In genomic region chr11:11667056-11667455, GRCh38 we compare ENCODE assay signal across 18 cellular contexts. TPM values are rescaled to one million over a fixed set of nuclear protein-coding genes. Genes with fewer than 3 reads are reported as not detected.
DNase-seq lines count a peak whose midpoint lies in the region; ATAC-seq, FAIRE-seq and TF ChIP-seq lines count a peak whose summit lies in the region.
"Had no signal": no experiment of that assay in that cellular context is flagged by ENCODE, and none has a peak within 500 bp of the region (broad histone marks: within the 10 kb centered on the region; RNA-seq: fewer than 3 reads in every experiment).

No MANE protein-coding gene starts in this region.

- H3K4me3 ChIP-seq in A673 (ENCODE audit: low read depth, low read length, poor library complexity, severe bottlenecking) (no peak overlapping the region), K562 (no peak overlapping the region), aorta (ENCODE audit: low read length in 2 of 2) (no peak overlapping the region), smooth muscle cell (no peak overlapping the region)
- H3K4me3 ChIP-seq: gastroesophageal sphincter, ovary, testis had no signal

- CTCF ChIA-PET in A673 (lab: Charles Lee): interaction anchor here (1.0 kb wide), 1 partner anchor 639 kb away, joined by 3 read pairs; no protein-coding TSS in a partner anchor
- CTCF ChIA-PET in K562 (lab: Yijun Ruan, JAX; ENCODE audit: low intra/inter-chr PET ratio): no interaction called here

- H2AFZ ChIP-seq in K562 (ENCODE audit: low read depth, low read length) (no peak overlapping the region), smooth muscle cell (ENCODE audit: low read depth) (no peak overlapping the region)

- no peaks in the 10 kb centered on the region for H3K9me1 ChIP-seq in K562 (ENCODE audit: control insufficient read depth, insufficient read depth, low read length)

- H3K9ac ChIP-seq in K562 (ENCODE audit: insufficient read depth in 1 of 2, low read depth in 2 of 2, low read length in 2 of 2) (no peak overlapping the region), smooth muscle cell (ENCODE audit: low read depth) (no peak overlapping the region)

- DNase-seq in A673 (ENCODE audit: low spot score) (no peak), GDM1 (lab: John Stamatoyannopoulos, UW) (peak; percentile 6), NAMALWA (ENCODE audit: low spot score) (peak; percentile 13), K562 (ENCODE audit: extremely low read depth in 1 of 4, low spot score in 3 of 4) (peak in 1 of 4 experiments; percentile 8), aorta (no peak), mucosa of gallbladder (ENCODE audit: low spot score) (no peak), smooth muscle cell (lab: John Stamatoyannopoulos, UW; ENCODE audit: unreplicated experiment) (no peak)
- DNase-seq: AML-193; endodermal cell; left ventricle myocardium superior; NCI-H2081; ovary; stimulated activated CD4-positive, alpha-beta T cell treated with anti-CD3 and anti-CD28 coated beads, Interleukin-4, amount 100 ng/mL, for 4 hours; testis had no signal

- in situ Hi-C loops in K562 (cut with MboI): no loop called here

- H3K27ac ChIP-seq in A673 (ENCODE audit: low read depth, low read length, poor library complexity, severe bottlenecking): no peak overlapping the region
- H3K27ac ChIP-seq in K562 (ENCODE audit: extremely low read depth, low read depth, low read length): no peak overlapping the region
- no peak overlapping the region for H3K27ac ChIP-seq in aorta (ENCODE audit: low read depth in 1 of 2, low read length in 2 of 2)
- no peak overlapping the region for H3K27ac ChIP-seq in smooth muscle cell (ENCODE audit: low read depth)
- H3K27ac ChIP-seq: gastroesophageal sphincter, ovary, testis had no signal

- H3K36me3 ChIP-seq in A673 (ENCODE audit: insufficient read depth, low read length, poor library complexity, severe bottlenecking) (no peaks in the 10 kb centered on the region), K562 (ENCODE audit: control insufficient read depth, insufficient read depth, low read length) (no peaks in the 10 kb centered on the region), aorta (ENCODE audit: control insufficient read depth in 1 of 2, insufficient read depth in 2 of 2, low read length in 1 of 2) (no peaks in the 10 kb centered on the region), smooth muscle cell (ENCODE audit: low read depth) (no peaks in the 10 kb centered on the region)
- H3K36me3 ChIP-seq: gastroesophageal sphincter, ovary had no signal

- no peak for FAIRE-seq in K562 (lab: Jason Lieb, UNC)
- FAIRE-seq: D721Med had no signal

- no peaks in the 10 kb centered on the region for H3K9me3 ChIP-seq in A673 (ENCODE audit: low read depth, low read length, poor library complexity, severe bottlenecking)
- no peaks in the 10 kb centered on the region for H3K9me3 ChIP-seq in K562 (replicated peaks; ENCODE audit: control insufficient read depth, insufficient read depth, low read depth, low read length)
- peaks cover 4% of the 10 kb centered on the region for H3K9me3 ChIP-seq in aorta (ENCODE audit: control insufficient read depth, low read length)
- no peaks in the 10 kb centered on the region for H3K9me3 ChIP-seq in smooth muscle cell (replicated peaks; ENCODE audit: low read depth)
- H3K9me3 ChIP-seq: gastroesophageal sphincter, ovary, testis had no signal

- no peak for TF ChIP-seq EP300 in K562 (IDR thresholded peaks at IDR 0.05; ENCODE audit: low read length)

- WGBS in K562 (ENCODE audit: insufficient coverage, low coverage, missing lambda C conversion rate): 0% methylated on average over 3 of the region's 3 CpGs
- WGBS in aorta, 2 donors: 81 to 91% methylated on average over 3 of the region's 3 CpGs
- 97% methylated on average over 3 of the region's 3 CpGs for WGBS in smooth muscle cell (ENCODE audit: low lambda C conversion rate)

- ATAC-seq in K562 (peak; percentile 50; the same call in 1 of the 3 replicates), aorta (ENCODE audit: low FRiP score) (no peak), GM18909 (IDR thresholded peaks at IDR 0.05; ENCODE audit: poor library complexity, unreplicated experiment) (no peak)
- ATAC-seq: activated CD4-positive, CD25-positive, alpha-beta regulatory T cell treated with anti-CD3 and anti-CD28 coated beads, Interleukin-2, amount 50 U/mL, for 24 hours; gastroesophageal sphincter; left ventricle myocardium superior had no signal

- no TSS peak for BruUV-seq in A673 (replicated peaks; lab: Mats Ljungman, UMichigan)
- BruUV-seq in K562 (replicated peaks; lab: Mats Ljungman, UMichigan): no TSS peak

- 0 out of 2 replicates have a peak, but pooled peaks have one; percentile 13 for TF ChIP-seq CTCF in A673 (conservative IDR thresholded peaks at IDR 0.05; ENCODE audit: low read depth, low read length)
- TF ChIP-seq CTCF in K562 (IDR thresholded peaks at IDR 0.05 in 2 of 3, conservative IDR thresholded peaks at IDR 0.05 in 1 of 3; ENCODE audit: insufficient read depth in 2 of 3, low read depth in 1 of 3, low read length in 3 of 3): peak; percentile 16 to 30 (median 21); a peak in 3 of 6 replicates
- no peak for TF ChIP-seq CTCF in smooth muscle cell (IDR thresholded peaks at IDR 0.05; ENCODE audit: borderline replicate concordance, insufficient read depth, poor library complexity, severe bottlenecking)

- TF ChIP-seq POLR2A in K562 (conservative IDR thresholded peaks at IDR 0.05): no peak

- POLR2A ChIA-PET in A673 (lab: Charles Lee; ENCODE audit: low non-redundant PET): no interaction called here
- POLR2A ChIA-PET in K562 (lab: Yijun Ruan, JAX): interaction anchor here (0.6 kb wide), 1 partner anchor 307 kb away, joined by 3 read pairs; no protein-coding TSS in a partner anchor

- H3F3A ChIP-seq in smooth muscle cell (ENCODE audit: low read depth): peaks cover 5% of the 10 kb centered on the region

- H3K27me3 ChIP-seq in A673 (replicated peaks; ENCODE audit: insufficient read depth, low read depth, low read length, poor library complexity): peaks cover 18% of the 10 kb centered on the region
- H3K27me3 ChIP-seq in K562 (ENCODE audit: control insufficient read depth in 2 of 2, insufficient read depth in 2 of 2, low read length in 2 of 2): peaks cover 0 to 13% of the 10 kb centered on the region in 2 experiments; a peak in 4 of 5 replicates
- no peaks in the 10 kb centered on the region for H3K27me3 ChIP-seq in aorta (ENCODE audit: control insufficient read depth in 1 of 2, insufficient read depth in 2 of 2, low read length in 1 of 2)
- H3K27me3 ChIP-seq in smooth muscle cell (ENCODE audit: low read depth): peaks cover 32% of the 10 kb centered on the region
- H3K27me3 ChIP-seq: gastroesophageal sphincter, ovary, testis had no signal

- H3K4me2 ChIP-seq in K562 (ENCODE audit: insufficient read depth, low read length) (no peak overlapping the region), smooth muscle cell (no peak overlapping the region)

- intact Hi-C loops in A673 (cut with micrococcal nuclease; ENCODE audit: unreplicated experiment): no loop called here
- intact Hi-C loops in K562 (cut with micrococcal nuclease): no loop called here
- intact Hi-C loops in aorta (cut with DNase I): no loop called here

- H3K4me1 ChIP-seq in A673 (ENCODE audit: insufficient read depth, low read length, poor library complexity, severe bottlenecking): no peaks in the 10 kb centered on the region
- H3K4me1 ChIP-seq in K562 (replicated peaks in 1 of 2; ENCODE audit: control insufficient read depth in 2 of 2, insufficient read depth in 2 of 2, low read length in 2 of 2): no peaks in the 10 kb centered on the region
- no peaks in the 10 kb centered on the region for H3K4me1 ChIP-seq in aorta (ENCODE audit: control insufficient read depth in 1 of 2, insufficient read depth in 2 of 2, low read length in 2 of 2)
- H3K4me1 ChIP-seq in smooth muscle cell (ENCODE audit: low read depth): no peaks in the 10 kb centered on the region
- H3K4me1 ChIP-seq: testis had no signal

- TF ChIP-seq RAD21 in K562 (CRISPR knock-in tag; conservative IDR thresholded peaks at IDR 0.05 in 1 of 2, IDR thresholded peaks at IDR 0.05 in 1 of 2): peak in 1 of 2 experiments; percentile 33; a peak in 2 of 4 replicates

- H4K20me1 ChIP-seq in K562 (replicated peaks; ENCODE audit: control insufficient read depth, insufficient read depth, low read length) (peaks cover 7% of the 10 kb centered on the region; the same call in 1 of the 2 replicates), smooth muscle cell (ENCODE audit: low read depth) (no peaks in the 10 kb centered on the region)

- H3K79me2 ChIP-seq in K562 (ENCODE audit: control insufficient read depth, insufficient read depth, low read length) (no peaks in the 10 kb centered on the region), smooth muscle cell (ENCODE audit: low read depth) (no peaks in the 10 kb centered on the region)

TF ChIP-seq in K562, 482 proteins besides CTCF, POLR2A, EP300 and RAD21 (continues in another document):
- TF ChIP-seq ZNF217 (CRISPR knock-in tag; IDR thresholded peaks at IDR 0.05) (no peak), YBX1 (IDR thresholded peaks at IDR 0.05) (no peak), HLTF (IDR thresholded peaks at IDR 0.05) (no peak)

RNA-seq across cellular contexts. Expression of gene GALNT18, which starts 45.3 kb away (rescaled TPM):
- total RNA-seq in A673 (2021) (0.37 and 0.44 TPM in 2 replicates), K562 (2014; rRNA removed) (not detected in 2 replicates), K562 (2014; rRNA removed; fragmentation: Illumina TruSeq; extraction: Trizol) (not detected in 2 replicates), K562 (2015; rRNA removed; fragmentation: Illumina TruSeq; extraction: Trizol) (not detected in 2 replicates), K562 (2021) (0.07 TPM in 1 of 2 replicates, not detected in the other), aorta (10 to 100 TPM; 37.3 to 60.6 TPM), mucosa of gallbladder (20.0 TPM), smooth muscle cell (11.2 and 11.5 TPM in 2 replicates)
- total RNA-seq in K562 (2011; cell fraction: chromatin; rRNA removed; ENCODE audit: low replicate concordance): 0.14 TPM in 1 of 2 replicates, not detected in the other
- total RNA-seq in K562 (2011; cell fraction: nucleolus; rRNA removed): not detected in 2 replicates
- total RNA-seq in K562 (2011; cell fraction: nucleoplasm; rRNA removed): not detected in 2 replicates
- polyA plus RNA-seq in K562 (2011; rRNA removed) (0.03 TPM in 1 of 2 replicates, not detected in the other), K562 (2014; fragmentation: Illumina TruSeq; extraction: Trizol) (not detected in 2 replicates), K562 (2014; fragmentation: Nextera tagmentation; extraction: Ambion mirVana) (not detected), K562 (2014; rRNA removed) (not detected in 2 replicates), aorta (1 to 10 TPM; 5.3 to 5.5 TPM), smooth muscle cell (16.3 and 16.6 TPM in 2 replicates)
- 0.16 TPM in 1 of 2 replicates, not detected in the other for polyA plus RNA-seq in K562 (2011; cell fraction: cytosol; rRNA removed)
- 0.04 TPM in 2 replicates for polyA plus RNA-seq in K562 (2011; cell fraction: nucleus; rRNA removed)
- polyA plus RNA-seq in K562 (2012): 0.04 TPM in 2 replicates
- polyA minus RNA-seq in K562 (2011; rRNA and poly(A)+ RNA removed): not detected in 2 replicates
- polyA minus RNA-seq in K562 (2011; cell fraction: cytosol; rRNA and poly(A)+ RNA removed): not detected in 2 replicates
- polyA minus RNA-seq in K562 (2011; cell fraction: nucleus; rRNA and poly(A)+ RNA removed): 0.11 TPM in 1 of 2 replicates, not detected in the other

Comparison
In these comparisons a context has a peak if more than half of its experiments do, and no peak if none do; other contexts are left out.
1. DNase-seq: peak in GDM1 (single experiment) and NAMALWA (single experiment); none in A673 (single experiment), aorta (0 of 2), mucosa of gallbladder (single experiment) and smooth muscle cell (single experiment).